Comparison of ENCODE assay signal across 8 cellular contexts in genomic region chr18:48949051-48949605, GRCh38. TPM values are rescaled to one million over a fixed set of nuclear protein-coding genes. Genes with fewer than 3 reads are reported as not detected.
A peak's percentile ranks its signal among the peaks of the same experiment; 100 is the strongest.
DNase-seq lines count a peak whose midpoint lies in the region; ATAC-seq and TF ChIP-seq lines count a peak whose summit lies in the region.

No MANE protein-coding gene starts in this region.

- peak overlapping the region; percentile 95 for H2AK9ac ChIP-seq in IMR-90 (replicated peaks; ENCODE audit: low read depth, low read length, poor library complexity)

- H3K9me3 ChIP-seq in Caco-2 = no peaks in the 10 kb centered on the region
- no peaks in the 10 kb centered on the region for H3K9me3 ChIP-seq in IMR-90 (ENCODE audit: control insufficient read depth, insufficient read depth, low read length)
- no peaks in the 10 kb centered on the region for H3K9me3 ChIP-seq in fibroblast of lung (ENCODE audit: control insufficient read depth, insufficient read depth, low read depth, low read length)
- no peaks in the 10 kb centered on the region for H3K9me3 ChIP-seq in ovary

- dilution Hi-C loops in IMR-90 (cut with HindIII; ENCODE audit: low sequenced_read_pairs, unreplicated experiment) = no loop called here

- H2BK15ac ChIP-seq in IMR-90 (ENCODE audit: low read depth, low read length) = no peak overlapping the region; the same call in 2 of the 3 replicates

- no peaks in the 10 kb centered on the region for H3K9me3 Mint-ChIP-seq in Caco-2 (ENCODE audit: unreplicated experiment)
- no peaks in the 10 kb centered on the region for H3K9me3 Mint-ChIP-seq in activated CD4-positive, alpha-beta memory T cell treated with anti-CD3 and anti-CD28 coated beads, Interleukin-2, amount 10 ng/mL, durations not matched to agents 7 days and 5 days

- ATAC-seq in IMR-90 (ENCODE audit: low read depth) (no peak), HG02938 (IDR thresholded peaks at IDR 0.05; ENCODE audit: unreplicated experiment) (no peak)

- peaks cover 0 to 39% of the 10 kb centered on the region in 2 experiments; a peak in 2 of 4 replicates for H3K79me1 ChIP-seq in IMR-90 (ENCODE audit: low read depth in 1 of 2, low read length in 2 of 2)

- H3K4me2 ChIP-seq in IMR-90 (ENCODE audit: low read depth, low read length) (peak overlapping the region; percentile 87), fibroblast of lung (ENCODE audit: extremely low read depth, insufficient read depth, low read length) (peak overlapping the region; percentile 95)

- H3K18ac ChIP-seq in IMR-90 (ENCODE audit: low read depth, low read length) = peak overlapping the region; percentile 69

- peak overlapping the region; percentile 99 for H3K27ac ChIP-seq in IMR-90 (ENCODE audit: insufficient read depth, low read length)
- H3K27ac ChIP-seq in fibroblast of lung (ENCODE audit: insufficient read depth, low read length) = peak overlapping the region; percentile 86
- H3K27ac ChIP-seq in ovary = peak overlapping the region; percentile 8 to 62

- H4K8ac ChIP-seq in IMR-90 (ENCODE audit: low read depth in 2 of 2, low read length in 2 of 2) = peak overlapping the region; percentile 33 to 61; a peak in 3 of 4 replicates

- H4K91ac ChIP-seq in IMR-90 (ENCODE audit: insufficient read depth, low read depth, low read length) = peak overlapping the region; percentile 84

- peak overlapping the region; percentile 71 for H3K4me3 ChIP-seq in Caco-2 (ENCODE audit: low read depth, low read length)
- H3K4me3 ChIP-seq in IMR-90 (ENCODE audit: insufficient read depth, low read depth, low read length) = peak overlapping the region; percentile 99
- H3K4me3 ChIP-seq in fibroblast of lung (replicated peaks in 1 of 4; ENCODE audit: control extremely low read depth in 1 of 4, insufficient read depth in 1 of 4, low read depth in 3 of 4, low read length in 4 of 4) = peak overlapping the region; percentile 82 to 96 (median 89)
- peak overlapping the region; percentile 77 for H3K4me3 ChIP-seq in ovary

- in situ Hi-C loops in IMR-90 (cut with MboI; ENCODE audit: low sequenced_read_pairs) = loop anchor here (10.0 to 25.0 kb wide), 2 partner anchors 226 to 412 kb away; partner anchors contain the start of gene CTIF

- H3K27ac Mint-ChIP-seq in Caco-2 (ENCODE audit: unreplicated experiment) = no peak overlapping the region
- H3K27ac Mint-ChIP-seq in activated CD4-positive, alpha-beta memory T cell treated with anti-CD3 and anti-CD28 coated beads, Interleukin-2, amount 10 ng/mL, durations not matched to agents 7 days and 5 days = peak overlapping the region; percentile 84

- H3K27me3 ChIP-seq in Caco-2 (replicated peaks; ENCODE audit: control insufficient read depth, insufficient read depth, low read length) (no peaks in the 10 kb centered on the region), IMR-90 (ENCODE audit: control insufficient read depth, insufficient read depth, low read length) (no peaks in the 10 kb centered on the region), fibroblast of lung (ENCODE audit: control insufficient read depth, insufficient read depth, low read length) (no peaks in the 10 kb centered on the region), ovary (no peaks in the 10 kb centered on the region)

- no peak; the same call in 1 of the 2 replicates for TF ChIP-seq POLR2A in IMR-90 (IDR thresholded peaks at IDR 0.05; ENCODE audit: low read depth, low read length)
- TF ChIP-seq POLR2A in ovary (IDR thresholded peaks at IDR 0.05) = no peak

- peaks cover 7% of the 10 kb centered on the region for H3K4me1 Mint-ChIP-seq in Caco-2 (ENCODE audit: low read depth, unreplicated experiment)
- H3K4me1 Mint-ChIP-seq in activated CD4-positive, alpha-beta memory T cell treated with anti-CD3 and anti-CD28 coated beads, Interleukin-2, amount 10 ng/mL, durations not matched to agents 7 days and 5 days = peaks cover 50% of the 10 kb centered on the region

- peak overlapping the region; percentile 45 for H4K5ac ChIP-seq in IMR-90 (ENCODE audit: low read depth, low read length)

- POLR2A ChIA-PET in Caco-2 (lab: Charles Lee) (no interaction called here), IMR-90 (lab: Charles Lee; ENCODE audit: unreplicated experiment) (no interaction called here)
- POLR2A ChIA-PET in activated CD4-positive, alpha-beta memory T cell treated with anti-CD3 and anti-CD28 coated beads, Interleukin-2, amount 10 ng/mL, durations not matched to agents 7 days and 5 days (lab: Charles Lee) = interaction anchor here (0.8 to 2.3 kb wide), 12 partner anchors 8 to 169 kb away, joined by 3 to 10 read pairs (median 4); no protein-coding TSS in a partner anchor

- BruUV-seq in Caco-2 (replicated peaks; lab: Mats Ljungman, UMichigan) (TSS peak; percentile 43), IMR-90 (replicated peaks; lab: Mats Ljungman, UMichigan) (no TSS peak)

- H3K36me3 ChIP-seq in Caco-2 (ENCODE audit: control insufficient read depth, insufficient read depth, low read length) (no peaks in the 10 kb centered on the region), IMR-90 (ENCODE audit: control insufficient read depth, insufficient read depth, low read length) (peaks cover 32% of the 10 kb centered on the region), fibroblast of lung (ENCODE audit: control insufficient read depth, insufficient read depth, low read length) (peaks cover 2% of the 10 kb centered on the region), ovary (no peaks in the 10 kb centered on the region)

- H2BK20ac ChIP-seq in IMR-90 (ENCODE audit: low read depth, low read length) = peak overlapping the region; percentile 57

- peaks cover 22% of the 10 kb centered on the region for H3K4me1 ChIP-seq in Caco-2
- peaks cover 16% of the 10 kb centered on the region for H3K4me1 ChIP-seq in IMR-90 (ENCODE audit: control insufficient read depth, insufficient read depth, low read length)
- H3K4me1 ChIP-seq in fibroblast of lung (ENCODE audit: control insufficient read depth, extremely low read depth, insufficient read depth, low read length) = peaks cover 15% of the 10 kb centered on the region
- peaks cover 17% of the 10 kb centered on the region for H3K4me1 ChIP-seq in ovary (ENCODE audit: insufficient read depth)

- H2AFZ ChIP-seq in IMR-90 (replicated peaks; ENCODE audit: low read length, poor library complexity) (peak overlapping the region; percentile 78), fibroblast of lung (ENCODE audit: low read length) (no peak overlapping the region)

- H3K56ac ChIP-seq in IMR-90 (ENCODE audit: extremely low read depth, insufficient read depth, low read length) = peak overlapping the region; percentile 87

- intact Hi-C loops in Caco-2 (cut with micrococcal nuclease; ENCODE audit: unreplicated experiment) = loop anchor here (10.0 kb wide), 1 partner anchor 164 kb away; no protein-coding TSS in a partner anchor
- intact Hi-C loops in IMR-90 (cut with micrococcal nuclease) = loop anchor here (1.0 to 5.0 kb wide), 5 partner anchors 82 to 290 kb away; no protein-coding TSS in a partner anchor
- intact Hi-C loops in ovary (cut with DNase I) = loop anchor here in 2 of 4 donors (10.0 kb wide), 2 partner anchors 164 to 536 kb away; partner anchors contain the start of gene C18orf32 (in 1 of the 2)

- H3K4me3 Mint-ChIP-seq in Caco-2 (ENCODE audit: unreplicated experiment) = peak overlapping the region; percentile 82
- peak overlapping the region; percentile 99 for H3K4me3 Mint-ChIP-seq in activated CD4-positive, alpha-beta memory T cell treated with anti-CD3 and anti-CD28 coated beads, Interleukin-2, amount 10 ng/mL, durations not matched to agents 7 days and 5 days

- H2BK5ac ChIP-seq in IMR-90 (ENCODE audit: low read depth, low read length, poor library complexity, severe bottlenecking) = peak overlapping the region; percentile 97

- 0% methylated on average over 6 of the region's 27 CpGs; no CpG with 5 or more reads in 1 of the 2 experiments for WGBS in IMR-90 (ENCODE audit: extremely low coverage in 2 of 2, insufficient read length in 1 of 2), 2 experiments
- WGBS in ovary, 3 donors = 1% methylated on average over 27 of the region's 27 CpGs

- no peak for TF ChIP-seq CTCF in Caco-2 (IDR thresholded peaks at IDR 0.05; ENCODE audit: insufficient read depth in 1 of 2, low read depth in 1 of 2, low read length in 1 of 2, severe bottlenecking in 1 of 2, unreplicated experiment in 1 of 2)
- no peak for TF ChIP-seq CTCF in IMR-90 (conservative IDR thresholded peaks at IDR 0.05; ENCODE audit: low read depth, low read length)
- TF ChIP-seq CTCF in fibroblast of lung (conservative IDR thresholded peaks at IDR 0.05 in 1 of 2, IDR thresholded peaks at IDR 0.05 in 1 of 2; ENCODE audit: low read depth in 1 of 2, low read length in 2 of 2) = no peak
- no peak for TF ChIP-seq CTCF in ovary (IDR thresholded peaks at IDR 0.05)

- peak overlapping the region; percentile 13; the same call in 1 of the 2 replicates for H2AK5ac ChIP-seq in IMR-90 (ENCODE audit: low read depth, low read length)

- H3K9ac ChIP-seq in IMR-90 (ENCODE audit: low read depth, low read length) (peak overlapping the region; percentile 99), fibroblast of lung (ENCODE audit: insufficient read depth, low read length) (peak overlapping the region; percentile 89)

- no peaks in the 10 kb centered on the region for H3K27me3 Mint-ChIP-seq in Caco-2 (ENCODE audit: insufficient read depth, unreplicated experiment)
- no peaks in the 10 kb centered on the region for H3K27me3 Mint-ChIP-seq in activated CD4-positive, alpha-beta memory T cell treated with anti-CD3 and anti-CD28 coated beads, Interleukin-2, amount 10 ng/mL, durations not matched to agents 7 days and 5 days

- H4K20me1 ChIP-seq in IMR-90 (ENCODE audit: insufficient read depth, low read length) = peaks cover 65% of the 10 kb centered on the region
- H4K20me1 ChIP-seq in fibroblast of lung (ENCODE audit: control insufficient read depth, extremely low read depth, insufficient read depth, low read length) = no peaks in the 10 kb centered on the region

- H3K9me1 ChIP-seq in IMR-90 (ENCODE audit: insufficient read depth, low read length) = peaks cover 15% of the 10 kb centered on the region

- peak overlapping the region; percentile 93 for H3K4ac ChIP-seq in IMR-90 (ENCODE audit: low read depth, low read length)

- no peak for TF ChIP-seq EP300 in ovary (IDR thresholded peaks at IDR 0.05)

- H2BK120ac ChIP-seq in IMR-90 (ENCODE audit: low read depth, low read length) = peak overlapping the region; percentile 90

- H3K23ac ChIP-seq in IMR-90 (ENCODE audit: low read depth, low read length) = peak overlapping the region; percentile 82

- H3K79me2 ChIP-seq in fibroblast of lung (ENCODE audit: control insufficient read depth, insufficient read depth, low read length) = peaks cover 72% of the 10 kb centered on the region

- peak overlapping the region; percentile 97 for H3K14ac ChIP-seq in IMR-90 (replicated peaks; ENCODE audit: low read depth, low read length)

- no peak for TF ChIP-seq RAD21 in IMR-90 (IDR thresholded peaks at IDR 0.05; ENCODE audit: low read length)

- DNase-seq in Caco-2 = no peak
- no peak for DNase-seq in IMR-90
- peak; percentile 52 for DNase-seq in activated CD4-positive, alpha-beta memory T cell treated with anti-CD3 and anti-CD28 coated beads, Interleukin-2, amount 10 ng/mL, durations not matched to agents 7 days and 5 days
- no peak for DNase-seq in fibroblast of lung (ENCODE audit: low read depth in 2 of 2)
- peak in 3 of 5 donors; percentile 57 to 68 (median 67) for DNase-seq in ovary
- no peak for DNase-seq in DMS114 treated with DMSO at 0.1 percent for 48 hours (lab: John Stamatoyannopoulos, UW; ENCODE audit: unreplicated experiment)
- no peak for DNase-seq in NCI-H187 treated with DMSO at 0.1 percent for 48 hours (lab: John Stamatoyannopoulos, UW)

- H3K36me3 Mint-ChIP-seq in Caco-2 (ENCODE audit: insufficient read depth, unreplicated experiment) = peaks cover 19% of the 10 kb centered on the region
- H3K36me3 Mint-ChIP-seq in activated CD4-positive, alpha-beta memory T cell treated with anti-CD3 and anti-CD28 coated beads, Interleukin-2, amount 10 ng/mL, durations not matched to agents 7 days and 5 days (ENCODE audit: low read depth) = peaks cover 55% of the 10 kb centered on the region

- CTCF ChIA-PET in Caco-2 (lab: Charles Lee) (no interaction called here), IMR-90 (lab: Yijun Ruan, JAX) (no interaction called here)
- CTCF ChIA-PET in activated CD4-positive, alpha-beta memory T cell treated with anti-CD3 and anti-CD28 coated beads, Interleukin-2, amount 10 ng/mL, durations not matched to agents 7 days and 5 days (lab: Charles Lee) = interaction anchor here (0.7 to 2.0 kb wide), 2 partner anchors 17 to 170 kb away, joined by 3 to 5 read pairs; no protein-coding TSS in a partner anchor

RNA-seq across cellular contexts. Expression of gene SMAD7, which starts 1.6 kb away (rescaled TPM):
- total RNA-seq in Caco-2 (2022) (9.3 and 9.5 TPM in 2 replicates), IMR-90 (2012; rRNA removed) (13.3 and 15.8 TPM in 2 replicates), fibroblast of lung (16.3 and 23.1 TPM in 2 replicates), ovary (10 to 100 TPM; 10.7 to 36.5 (median 13.1) TPM)
- polyA plus RNA-seq in IMR-90 (2012; rRNA removed) (17.6 and 17.9 TPM in 2 replicates), fibroblast of lung (6.1 and 8.1 TPM in 2 replicates), ovary (10 to 100 TPM; 13.7 to 18.9 TPM)
- polyA plus RNA-seq in IMR-90 (2012; cell fraction: cytosol; rRNA removed) = 8.3 and 14.6 TPM in 2 replicates
- polyA plus RNA-seq in IMR-90 (2012; cell fraction: nucleus; rRNA removed; ENCODE audit: low replicate concordance) = 22.6 and 22.9 TPM in 2 replicates
- total RNA-seq in activated CD4-positive, alpha-beta memory T cell treated with anti-CD3 and anti-CD28 coated beads, Interleukin-2, amount 10 ng/mL, durations not matched to agents 7 days and 5 days = 10 to 100 TPM; 30.0 to 31.0 TPM
- polyA plus RNA-seq in fibroblast of lung (2012) = 5.0 and 7.1 TPM in 2 replicates
- polyA minus RNA-seq in fibroblast of lung (ENCODE audit: low replicate concordance) = 14.3 and 26.8 TPM in 2 replicates

Comparison
In these comparisons a context has a peak if more than half of its experiments do, and no peak if none do; other contexts are left out.
1. DNase-seq: peak in activated CD4-positive, alpha-beta memory T cell treated with anti-CD3 and anti-CD28 coated beads, Interleukin-2, amount 10 ng/mL, durations not matched to agents 7 days and 5 days (single experiment) and ovary (3 of 5); none in Caco-2 (0 of 2), IMR-90 (single experiment), fibroblast of lung (0 of 2), DMS114 treated with DMSO at 0.1 percent for 48 hours (single experiment) and NCI-H187 treated with DMSO at 0.1 percent for 48 hours (single experiment).
2. H3K27ac ChIP-seq: peak in every context shown above with its lines; median percentile 99 in IMR-90; 86 in fibroblast of lung; 35 in ovary.
3. Peak in every context shown above with its lines, with median percentiles within 50 percentile points of each other: H3K4me3 ChIP-seq.